In the genomic region with DNA sequence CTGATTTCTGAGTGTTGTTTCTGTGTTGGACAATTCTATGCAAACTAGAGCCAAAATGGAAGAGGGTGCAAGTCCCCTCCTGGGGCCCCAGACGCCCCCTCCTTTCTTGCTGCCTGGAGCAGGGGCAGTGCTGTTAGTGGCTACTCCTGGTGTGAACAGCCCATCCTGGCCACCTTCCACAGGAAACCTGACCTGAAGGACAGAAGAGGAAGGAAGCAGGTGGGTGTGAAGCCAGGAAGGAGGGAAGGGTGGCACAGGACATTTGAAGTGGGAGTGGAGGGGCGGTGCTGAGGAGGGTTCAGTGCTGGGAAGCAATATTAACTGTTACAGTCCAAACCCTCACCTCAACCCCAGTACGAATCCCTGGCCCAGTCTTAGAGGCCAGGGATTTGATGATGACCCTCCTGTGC, we compare ENCODE assay signal across 8 cellular contexts.
DNase-seq lines count a peak whose midpoint lies in the region; ATAC-seq and TF ChIP-seq lines count a peak whose summit lies in the region.

No MANE protein-coding gene starts in this region.

- H3K9me3 Mint-ChIP-seq in effector memory CD8-positive, alpha-beta T cell = no peaks in the 10 kb centered on the region

- no peak overlapping the region for H3K27ac Mint-ChIP-seq in effector memory CD8-positive, alpha-beta T cell

- no peaks in the 10 kb centered on the region for H4K20me1 ChIP-seq in MM.1S (ENCODE audit: insufficient read depth, low read length)

- H3K27ac ChIP-seq in muscle layer of duodenum (ENCODE audit: low read length) (peak overlapping the region; percentile 61), MM.1S (ENCODE audit: low read length) (no peak overlapping the region)

- H2AFZ ChIP-seq in MM.1S (ENCODE audit: low read length) = no peak overlapping the region

- peaks cover 0 to 11% of the 10 kb centered on the region in 2 donors for H3K36me3 ChIP-seq in muscle layer of duodenum (ENCODE audit: control insufficient read depth in 1 of 2, insufficient read depth in 2 of 2, low read length in 2 of 2)
- no peaks in the 10 kb centered on the region for H3K36me3 ChIP-seq in MM.1S (replicated peaks; ENCODE audit: insufficient read depth, low read length)

- H3K9me3 ChIP-seq in muscle layer of duodenum (ENCODE audit: control insufficient read depth in 1 of 2, low read length in 2 of 2) = no peaks in the 10 kb centered on the region
- no peaks in the 10 kb centered on the region for H3K9me3 ChIP-seq in MM.1S (replicated peaks; ENCODE audit: insufficient read depth, low read length)

- TF ChIP-seq CTCF in AG10803 (conservative IDR thresholded peaks at IDR 0.05; ENCODE audit: low read length) = no peak
- TF ChIP-seq CTCF in MM.1S (IDR thresholded peaks at IDR 0.05; ENCODE audit: low read length) = no peak

- H3K4me2 ChIP-seq in MM.1S (ENCODE audit: low read depth, low read length) = no peak overlapping the region

- H3K36me3 Mint-ChIP-seq in effector memory CD8-positive, alpha-beta T cell (ENCODE audit: insufficient read depth) = peaks cover 3% of the 10 kb centered on the region

- peaks cover 0 to 8% of the 10 kb centered on the region in 2 donors for H3K27me3 Mint-ChIP-seq in effector memory CD8-positive, alpha-beta T cell

- no peaks in the 10 kb centered on the region for H3K79me2 ChIP-seq in MM.1S (ENCODE audit: low read length)

- ATAC-seq in effector memory CD8-positive, alpha-beta T cell (replicated peaks) = no peak
- ATAC-seq in GM18867 (IDR thresholded peaks at IDR 0.05; ENCODE audit: unreplicated experiment) = no peak

- DNase-seq in AG10803 (ENCODE audit: low read depth) (no peak), NCI-H2196 (lab: John Stamatoyannopoulos, UW; ENCODE audit: unreplicated experiment) (peak; percentile 61), MV-4-11 (lab: John Stamatoyannopoulos, UW) (no peak), HuH-7.5 (ENCODE audit: low spot score) (no peak), MM.1S (no peak)
- DNase-seq in effector memory CD8-positive, alpha-beta T cell = no peak

- peaks cover 13 to 16% of the 10 kb centered on the region in 2 donors for H3K4me1 Mint-ChIP-seq in effector memory CD8-positive, alpha-beta T cell (ENCODE audit: low read depth in 2 of 2)

- H3K9ac ChIP-seq in MM.1S (ENCODE audit: low read length) = no peak overlapping the region

- no peaks in the 10 kb centered on the region for H3F3A ChIP-seq in MM.1S (ENCODE audit: insufficient read depth, low read length)

- H3K4me3 Mint-ChIP-seq in effector memory CD8-positive, alpha-beta T cell = peak overlapping the region; percentile 56 to 63

- H3K27me3 ChIP-seq in muscle layer of duodenum (ENCODE audit: low read depth, low read length) (no peaks in the 10 kb centered on the region), MM.1S (replicated peaks; ENCODE audit: insufficient read depth, low read length) (peaks cover 48% of the 10 kb centered on the region)

- H3K4me3 ChIP-seq in AG10803 (ENCODE audit: low read length) = peak overlapping the region; percentile 72; the same call in 1 of the 2 replicates
- H3K4me3 ChIP-seq in muscle layer of duodenum (ENCODE audit: low read depth in 1 of 2, low read length in 2 of 2) = peak overlapping the region; percentile 63 to 87
- H3K4me3 ChIP-seq in MM.1S (ENCODE audit: low read length) = no peak overlapping the region

- H3K9me2 ChIP-seq in MM.1S (replicated peaks; ENCODE audit: insufficient read depth, low read length) = no peaks in the 10 kb centered on the region

- H3K4me1 ChIP-seq in muscle layer of duodenum (ENCODE audit: control insufficient read depth in 1 of 2, insufficient read depth in 2 of 2, low read length in 2 of 2) (peaks cover 23 to 43% of the 10 kb centered on the region in 2 donors), MM.1S (ENCODE audit: low read length) (peaks cover 9% of the 10 kb centered on the region)
